9 cellular contexts compared by ENCODE assay signal in the genomic region with DNA sequence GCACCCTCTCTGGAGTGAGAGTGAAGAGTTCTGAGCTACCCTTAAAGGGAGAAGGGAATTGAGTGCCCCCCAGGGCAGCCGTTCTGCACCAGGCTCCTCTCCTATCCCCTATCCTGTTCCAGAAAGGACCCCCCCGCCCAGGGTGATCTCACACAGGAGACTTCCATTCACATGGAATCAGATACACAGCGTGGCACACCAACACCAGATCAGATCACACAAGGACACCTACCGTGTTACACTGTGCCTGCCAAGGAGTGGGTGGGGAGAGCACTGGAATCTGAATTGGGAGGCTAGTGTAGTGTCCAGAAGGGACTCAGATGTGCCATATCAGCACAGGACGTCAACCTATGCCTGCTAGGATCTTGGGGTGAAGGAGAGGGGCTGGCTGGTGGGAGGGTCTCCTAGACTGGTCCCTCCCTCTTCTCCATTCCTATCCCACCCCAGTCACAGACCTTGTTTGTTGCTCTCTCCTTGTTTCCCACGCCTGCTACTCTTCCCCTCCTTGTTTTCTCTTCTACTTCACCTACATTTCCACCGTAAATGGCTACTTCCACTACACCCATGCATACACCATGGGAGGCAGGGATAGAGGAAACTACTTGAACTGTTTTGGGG. TPM values are rescaled to one million over a fixed set of nuclear protein-coding genes. Genes with fewer than 3 reads are reported as not detected.
DNase-seq lines count a peak whose midpoint lies in the region; ATAC-seq and TF ChIP-seq lines count a peak whose summit lies in the region.
"Had no signal": no experiment of that assay in that cellular context is flagged by ENCODE, and none has a peak within 500 bp of the region (broad histone marks: within the 10 kb centered on the region; RNA-seq: fewer than 3 reads in every experiment).

No MANE protein-coding gene starts in this region.

- H3K4me3 Mint-ChIP-seq in activated CD4-positive, alpha-beta T cell treated with anti-CD3 and anti-CD28 coated beads, Interleukin-2, amount 10 ng/mL, durations not matched to agents 24 days and 14 days, result peak overlapping the region; percentile 86

- no peaks in the 10 kb centered on the region for H3K27me3 ChIP-seq in adipocyte (replicated peaks; ENCODE audit: control insufficient read depth, insufficient read depth, low read length)
- H3K27me3 ChIP-seq in thoracic aorta (replicated peaks; ENCODE audit: insufficient read depth), result no peaks in the 10 kb centered on the region

- H3K36me3 ChIP-seq in adipocyte (ENCODE audit: control insufficient read depth, insufficient read depth, low read length, severe bottlenecking) (peaks cover 18% of the 10 kb centered on the region), thoracic aorta (peaks cover 22% of the 10 kb centered on the region)

- ATAC-seq in thoracic aorta (ENCODE audit: insufficient number of reproducible peaks, low FRiP score, low read depth) (no peak), GM18511 (IDR thresholded peaks at IDR 0.05; ENCODE audit: unreplicated experiment) (no peak)

- peaks cover 33% of the 10 kb centered on the region for H3K36me3 Mint-ChIP-seq in activated CD4-positive, alpha-beta T cell treated with anti-CD3 and anti-CD28 coated beads, Interleukin-2, amount 10 ng/mL, durations not matched to agents 24 days and 14 days (ENCODE audit: low read depth)

- no peaks in the 10 kb centered on the region for H3K9me3 Mint-ChIP-seq in activated CD4-positive, alpha-beta T cell treated with anti-CD3 and anti-CD28 coated beads, Interleukin-2, amount 10 ng/mL, durations not matched to agents 24 days and 14 days

- peaks cover 32% of the 10 kb centered on the region for H3K4me1 ChIP-seq in adipocyte (ENCODE audit: control insufficient read depth, insufficient read depth, low read length)
- peaks cover 20 to 52% of the 10 kb centered on the region in 2 donors for H3K4me1 ChIP-seq in thoracic aorta (ENCODE audit: control insufficient read depth in 1 of 2, low read depth in 2 of 2)

- peak overlapping the region; percentile 1 to 86 for H3K27ac ChIP-seq in thoracic aorta

- H3K4me3 ChIP-seq in adipocyte (ENCODE audit: low read length), result peak overlapping the region; percentile 90
- peak overlapping the region; percentile 97 for H3K4me3 ChIP-seq in thoracic aorta

- no peaks in the 10 kb centered on the region for H3K9me3 ChIP-seq in adipocyte (ENCODE audit: control insufficient read depth, low read length)
- no peaks in the 10 kb centered on the region for H3K9me3 ChIP-seq in thoracic aorta

- peaks cover 60% of the 10 kb centered on the region for H3K4me1 Mint-ChIP-seq in activated CD4-positive, alpha-beta T cell treated with anti-CD3 and anti-CD28 coated beads, Interleukin-2, amount 10 ng/mL, durations not matched to agents 24 days and 14 days

- H3K9ac ChIP-seq in adipocyte (ENCODE audit: low read length), result peak overlapping the region; percentile 92

- no peak for DNase-seq in activated CD4-positive, alpha-beta T cell treated with anti-CD3 and anti-CD28 coated beads, Interleukin-2, amount 10 ng/mL, durations not matched to agents 24 days and 14 days
- DNase-seq in activated CD4-positive, alpha-beta T cell treated with anti-CD3 and anti-CD28 coated beads for 4 hours, result no peak
- peak; percentile 47 for DNase-seq in adipocyte (ENCODE audit: low read depth)
- peak; percentile 71 for DNase-seq in left kidney (ENCODE audit: low read depth, low spot score)
- DNase-seq in thoracic aorta (ENCODE audit: low spot score), result no peak
- DNase-seq in HPDE6-E6E7 (ENCODE audit: extremely low spot score), result no peak
- no peak for DNase-seq in activated CD4-positive, alpha-beta T cell treated with anti-CD3 and anti-CD28 coated beads, Interleukin-2, amount 50 U/mL, for 48 hours
- DNase-seq: HCEC 1CT had no signal

- TF ChIP-seq CTCF in thoracic aorta (IDR thresholded peaks at IDR 0.05), result no peak

- peaks cover 7% of the 10 kb centered on the region for H3K27me3 Mint-ChIP-seq in activated CD4-positive, alpha-beta T cell treated with anti-CD3 and anti-CD28 coated beads, Interleukin-2, amount 10 ng/mL, durations not matched to agents 24 days and 14 days

- intact Hi-C loops in activated CD4-positive, alpha-beta T cell treated with anti-CD3 and anti-CD28 coated beads, Interleukin-2, amount 10 ng/mL, durations not matched to agents 24 days and 14 days (cut with micrococcal nuclease), result loop anchor here (5.0 kb wide), 1 partner anchor 59 kb away; the partner anchor contains the start of gene P3H3

- peak overlapping the region; percentile 5 for H3K27ac Mint-ChIP-seq in activated CD4-positive, alpha-beta T cell treated with anti-CD3 and anti-CD28 coated beads, Interleukin-2, amount 10 ng/mL, durations not matched to agents 24 days and 14 days

RNA-seq across cellular contexts. Expression of gene PTMS, which starts 2.3 kb away (rescaled TPM):
- 245 and 267 TPM in 2 replicates for total RNA-seq in activated CD4-positive, alpha-beta T cell treated with anti-CD3 and anti-CD28 coated beads, Interleukin-2, amount 10 ng/mL, durations not matched to agents 24 days and 14 days
- total RNA-seq in thoracic aorta, result 100 to 1,000 TPM; 168 to 186 TPM

RNA-seq across cellular contexts. Expression of gene LAG3, which starts 3.8 kb away (rescaled TPM):
- total RNA-seq in activated CD4-positive, alpha-beta T cell treated with anti-CD3 and anti-CD28 coated beads, Interleukin-2, amount 10 ng/mL, durations not matched to agents 24 days and 14 days, result 253 and 269 TPM in 2 replicates
- total RNA-seq in thoracic aorta, result 1 to 10 TPM in 1 of 2 donors, under 1 TPM in 1; 0.95 to 1.5 TPM

RNA-seq across cellular contexts. Expression of gene MLF2, which starts 15.6 kb away (rescaled TPM):
- total RNA-seq in activated CD4-positive, alpha-beta T cell treated with anti-CD3 and anti-CD28 coated beads, Interleukin-2, amount 10 ng/mL, durations not matched to agents 24 days and 14 days, result 163 and 180 TPM in 2 replicates
- total RNA-seq in thoracic aorta, result 100 to 1,000 TPM; 129 to 179 TPM

RNA-seq across cellular contexts. Expression of gene CD4, which starts 20.8 kb away (rescaled TPM):
- total RNA-seq in activated CD4-positive, alpha-beta T cell treated with anti-CD3 and anti-CD28 coated beads, Interleukin-2, amount 10 ng/mL, durations not matched to agents 24 days and 14 days, result 264 and 271 TPM in 2 replicates
- total RNA-seq in thoracic aorta, result 10 to 100 TPM; 22.3 to 25.0 TPM

RNA-seq across cellular contexts. Expression of gene COPS7A, which starts 44.6 kb away (rescaled TPM):
- total RNA-seq in activated CD4-positive, alpha-beta T cell treated with anti-CD3 and anti-CD28 coated beads, Interleukin-2, amount 10 ng/mL, durations not matched to agents 24 days and 14 days, result 39.5 and 44.8 TPM in 2 replicates
- total RNA-seq in thoracic aorta, result 10 to 100 TPM; 69.9 to 78.2 TPM

Comparison
In these comparisons a context has a peak if more than half of its experiments do, and no peak if none do; other contexts are left out.
1. DNase-seq: peak in adipocyte (single experiment) and left kidney (single experiment); none in activated CD4-positive, alpha-beta T cell treated with anti-CD3 and anti-CD28 coated beads, Interleukin-2, amount 10 ng/mL, durations not matched to agents 24 days and 14 days (single experiment), activated CD4-positive, alpha-beta T cell treated with anti-CD3 and anti-CD28 coated beads for 4 hours (0 of 2), thoracic aorta (single experiment), HPDE6-E6E7 (single experiment) and activated CD4-positive, alpha-beta T cell treated with anti-CD3 and anti-CD28 coated beads, Interleukin-2, amount 50 U/mL, for 48 hours (0 of 2).
2. RNA of gene LAG3, which starts 3.8 kb away (total RNA-seq): 253 to 269 TPM in activated CD4-positive, alpha-beta T cell treated with anti-CD3 and anti-CD28 coated beads, Interleukin-2, amount 10 ng/mL, durations not matched to agents 24 days and 14 days; 0.95 to 1.5 TPM in thoracic aorta; every median in the first group is over 100 times any median in the second.